1 cellular context compared by ENCODE assay signal in the genomic region with DNA sequence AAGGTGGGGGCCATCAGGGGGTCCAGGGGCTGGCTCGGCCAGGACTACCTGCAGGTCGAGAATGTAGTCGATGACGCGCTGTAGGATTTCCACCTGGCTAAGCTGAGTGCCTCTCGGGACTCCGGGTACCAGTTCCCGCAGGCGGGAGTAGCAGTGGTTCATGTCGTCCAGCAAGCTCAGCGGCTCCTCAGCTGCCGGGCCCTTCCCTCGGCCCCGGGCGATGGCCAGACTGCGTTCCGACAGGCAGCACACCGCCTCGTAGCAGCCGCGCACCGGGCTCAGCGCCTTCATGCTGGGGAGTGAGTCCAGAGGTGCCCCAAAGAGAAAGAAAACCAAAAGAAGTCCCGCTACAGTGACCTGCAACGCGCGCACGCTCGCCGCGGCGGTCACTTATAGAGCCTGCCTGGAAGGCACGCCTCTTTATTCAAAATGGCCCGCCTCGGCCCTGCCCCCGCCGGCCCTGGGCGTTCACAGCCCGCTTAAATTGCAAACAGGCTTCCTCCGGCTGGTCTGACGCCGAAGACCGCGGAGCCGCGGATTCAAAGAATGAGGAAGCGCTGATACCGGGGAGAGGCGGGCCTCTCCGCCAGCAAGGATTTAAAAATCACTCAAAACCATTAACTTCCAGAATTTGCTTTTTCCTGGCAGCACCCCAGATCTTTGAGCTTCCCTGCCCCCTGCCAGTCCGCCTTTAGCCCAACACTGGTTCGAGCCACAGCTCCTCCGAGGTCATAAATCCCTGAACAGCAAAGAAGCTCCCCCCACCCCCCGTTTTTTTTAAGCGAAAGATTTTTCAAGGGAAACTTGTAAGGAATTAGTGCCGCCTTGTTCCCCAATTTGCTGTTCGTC.
A peak's percentile ranks its signal among the peaks of the same experiment; 100 is the strongest.
TF ChIP-seq lines count a peak whose summit lies in the region.

A gene with protein sequence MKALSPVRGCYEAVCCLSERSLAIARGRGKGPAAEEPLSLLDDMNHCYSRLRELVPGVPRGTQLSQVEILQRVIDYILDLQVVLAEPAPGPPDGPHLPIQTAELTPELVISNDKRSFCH (minus strand): TSS at position 366 of the 849 bp plus-strand sequence. CDS start 75 bp downstream, at position 291.

TF ChIP-seq in HepG2, 621 proteins besides CTCF, POLR2A, EP300 and RAD21 (continued from another document and continues in another):
- TF ChIP-seq, protein P1, sequence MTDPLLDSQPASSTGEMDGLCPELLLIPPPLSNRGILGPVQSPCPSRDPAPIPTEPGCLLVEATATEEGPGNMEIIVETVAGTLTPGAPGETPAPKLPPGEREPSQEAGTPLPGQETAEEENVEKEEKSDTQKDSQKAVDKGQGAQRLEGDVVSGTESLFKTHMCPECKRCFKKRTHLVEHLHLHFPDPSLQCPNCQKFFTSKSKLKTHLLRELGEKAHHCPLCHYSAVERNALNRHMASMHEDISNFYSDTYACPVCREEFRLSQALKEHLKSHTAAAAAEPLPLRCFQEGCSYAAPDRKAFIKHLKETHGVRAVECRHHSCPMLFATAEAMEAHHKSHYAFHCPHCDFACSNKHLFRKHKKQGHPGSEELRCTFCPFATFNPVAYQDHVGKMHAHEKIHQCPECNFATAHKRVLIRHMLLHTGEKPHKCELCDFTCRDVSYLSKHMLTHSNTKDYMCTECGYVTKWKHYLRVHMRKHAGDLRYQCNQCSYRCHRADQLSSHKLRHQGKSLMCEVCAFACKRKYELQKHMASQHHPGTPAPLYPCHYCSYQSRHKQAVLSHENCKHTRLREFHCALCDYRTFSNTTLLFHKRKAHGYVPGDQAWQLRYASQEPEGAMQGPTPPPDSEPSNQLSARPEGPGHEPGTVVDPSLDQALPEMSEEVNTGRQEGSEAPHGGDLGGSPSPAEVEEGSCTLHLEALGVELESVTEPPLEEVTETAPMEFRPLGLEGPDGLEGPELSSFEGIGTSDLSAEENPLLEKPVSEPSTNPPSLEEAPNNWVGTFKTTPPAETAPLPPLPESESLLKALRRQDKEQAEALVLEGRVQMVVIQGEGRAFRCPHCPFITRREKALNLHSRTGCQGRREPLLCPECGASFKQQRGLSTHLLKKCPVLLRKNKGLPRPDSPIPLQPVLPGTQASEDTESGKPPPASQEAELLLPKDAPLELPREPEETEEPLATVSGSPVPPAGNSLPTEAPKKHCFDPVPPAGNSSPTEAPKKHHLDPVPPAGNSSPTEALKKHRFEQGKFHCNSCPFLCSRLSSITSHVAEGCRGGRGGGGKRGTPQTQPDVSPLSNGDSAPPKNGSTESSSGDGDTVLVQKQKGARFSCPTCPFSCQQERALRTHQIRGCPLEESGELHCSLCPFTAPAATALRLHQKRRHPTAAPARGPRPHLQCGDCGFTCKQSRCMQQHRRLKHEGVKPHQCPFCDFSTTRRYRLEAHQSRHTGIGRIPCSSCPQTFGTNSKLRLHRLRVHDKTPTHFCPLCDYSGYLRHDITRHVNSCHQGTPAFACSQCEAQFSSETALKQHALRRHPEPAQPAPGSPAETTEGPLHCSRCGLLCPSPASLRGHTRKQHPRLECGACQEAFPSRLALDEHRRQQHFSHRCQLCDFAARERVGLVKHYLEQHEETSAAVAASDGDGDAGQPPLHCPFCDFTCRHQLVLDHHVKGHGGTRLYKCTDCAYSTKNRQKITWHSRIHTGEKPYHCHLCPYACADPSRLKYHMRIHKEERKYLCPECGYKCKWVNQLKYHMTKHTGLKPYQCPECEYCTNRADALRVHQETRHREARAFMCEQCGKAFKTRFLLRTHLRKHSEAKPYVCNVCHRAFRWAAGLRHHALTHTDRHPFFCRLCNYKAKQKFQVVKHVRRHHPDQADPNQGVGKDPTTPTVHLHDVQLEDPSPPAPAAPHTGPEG (CRISPR knock-in tag; IDR thresholded peaks at IDR 0.05) = 0 out of 2 replicates have a peak, but pooled peaks have one; percentile 62
- TF ChIP-seq SKI (IDR thresholded peaks at IDR 0.05; ENCODE audit: partially characterized antibody) (peak; percentile 39), RBM39 (IDR thresholded peaks at IDR 0.05; ENCODE audit: low read depth, low read length, poor library complexity, severe bottlenecking) (peak; percentile 70), ZSCAN31 (CRISPR knock-in tag; IDR thresholded peaks at IDR 0.05; ENCODE audit: low read depth) (peak; percentile 63; the same call in 1 of the 2 replicates), HNRNPK (IDR thresholded peaks at IDR 0.05; ENCODE audit: low read depth, low read length, poor library complexity, severe bottlenecking) (no peak), ZNF431 (CRISPR knock-in tag; IDR thresholded peaks at IDR 0.05; ENCODE audit: borderline replicate concordance, low read depth) (no peak), NFATC3 (CRISPR knock-in tag; IDR thresholded peaks at IDR 0.05) (no peak), ZNF230 (CRISPR knock-in tag; IDR thresholded peaks at IDR 0.05) (0 out of 2 replicates have a peak, but pooled peaks have one; percentile 10), CHD2 (IDR thresholded peaks at IDR 0.05; ENCODE audit: low read depth, low read length) (no peak; the same call in 1 of the 2 replicates), STAT5B (CRISPR knock-in tag; IDR thresholded peaks at IDR 0.05) (no peak), ZNF501 (CRISPR knock-in tag; IDR thresholded peaks at IDR 0.05) (peak; percentile 54; the same call in 1 of the 2 replicates), REPIN1 (CRISPR knock-in tag; IDR thresholded peaks at IDR 0.05; ENCODE audit: borderline replicate concordance, low read depth) (peak; percentile 56; the same call in 1 of the 2 replicates), ZFYVE20 (CRISPR knock-in tag; IDR thresholded peaks at IDR 0.05; ENCODE audit: borderline replicate concordance, low read depth) (0 out of 2 replicates have a peak, but pooled peaks have one; percentile 27), ZNF143 (CRISPR knock-in tag; IDR thresholded peaks at IDR 0.05) (no peak), FOXC1 (CRISPR knock-in tag; IDR thresholded peaks at IDR 0.05; ENCODE audit: borderline replicate concordance) (no peak), KLF11 (CRISPR knock-in tag; IDR thresholded peaks at IDR 0.05) (0 out of 2 replicates have a peak, but pooled peaks have one; percentile 37), FOXJ3 (CRISPR knock-in tag; IDR thresholded peaks at IDR 0.05; ENCODE audit: borderline replicate concordance) (peak; percentile 77; the same call in 1 of the 2 replicates), ZBTB1 (CRISPR knock-in tag; IDR thresholded peaks at IDR 0.05; ENCODE audit: borderline replicate concordance) (no peak), CHCHD3 (CRISPR knock-in tag; IDR thresholded peaks at IDR 0.05) (0 out of 2 replicates have a peak, but pooled peaks have one; percentile 58), EHMT2 (IDR thresholded peaks at IDR 0.05; ENCODE audit: borderline replicate concordance, low read depth, low read length) (no peak), RXRA (CRISPR knock-in tag; IDR thresholded peaks at IDR 0.05) (no peak), ZNF24 (IDR thresholded peaks at IDR 0.05) (no peak), MAFF (IDR thresholded peaks at IDR 0.05; ENCODE audit: low read depth, low read length) (no peak), NR2F1 (CRISPR knock-in tag; IDR thresholded peaks at IDR 0.05) (no peak), ZNF350 (CRISPR knock-in tag; IDR thresholded peaks at IDR 0.05; ENCODE audit: borderline replicate concordance, low read depth) (0 out of 2 replicates have a peak, but pooled peaks have one; percentile 30), NFYC (CRISPR knock-in tag; IDR thresholded peaks at IDR 0.05) (no peak), ZNF83 (CRISPR knock-in tag; IDR thresholded peaks at IDR 0.05; ENCODE audit: borderline replicate concordance) (no peak), PRMT3 (CRISPR knock-in tag; IDR thresholded peaks at IDR 0.05; ENCODE audit: borderline replicate concordance, low read depth) (no peak), TCF7 (IDR thresholded peaks at IDR 0.05; ENCODE audit: low read depth) (no peak), ATRX (CRISPR knock-in tag; IDR thresholded peaks at IDR 0.05; ENCODE audit: borderline replicate concordance) (no peak), ZNF10 (CRISPR knock-in tag; IDR thresholded peaks at IDR 0.05; ENCODE audit: borderline replicate concordance, low read depth) (no peak), ELF4 (CRISPR knock-in tag; IDR thresholded peaks at IDR 0.05; ENCODE audit: borderline replicate concordance) (0 out of 2 replicates have a peak, but pooled peaks have one; percentile 10), HDAC2 (CRISPR knock-in tag; IDR thresholded peaks at IDR 0.05) (no peak), HNRNPLL (IDR thresholded peaks at IDR 0.05; ENCODE audit: low read depth, low read length, poor library complexity, severe bottlenecking) (peak; percentile 80), KDM4B (CRISPR knock-in tag; IDR thresholded peaks at IDR 0.05) (no peak; the same call in 1 of the 2 replicates), MBD4 (IDR thresholded peaks at IDR 0.05; ENCODE audit: borderline replicate concordance, low read length) (no peak), ZNF660 (CRISPR knock-in tag; IDR thresholded peaks at IDR 0.05; ENCODE audit: borderline replicate concordance, low read depth) (no peak), NAIF1 (CRISPR knock-in tag; IDR thresholded peaks at IDR 0.05; ENCODE audit: borderline replicate concordance) (no peak)
- TF ChIP-seq, protein P2, sequence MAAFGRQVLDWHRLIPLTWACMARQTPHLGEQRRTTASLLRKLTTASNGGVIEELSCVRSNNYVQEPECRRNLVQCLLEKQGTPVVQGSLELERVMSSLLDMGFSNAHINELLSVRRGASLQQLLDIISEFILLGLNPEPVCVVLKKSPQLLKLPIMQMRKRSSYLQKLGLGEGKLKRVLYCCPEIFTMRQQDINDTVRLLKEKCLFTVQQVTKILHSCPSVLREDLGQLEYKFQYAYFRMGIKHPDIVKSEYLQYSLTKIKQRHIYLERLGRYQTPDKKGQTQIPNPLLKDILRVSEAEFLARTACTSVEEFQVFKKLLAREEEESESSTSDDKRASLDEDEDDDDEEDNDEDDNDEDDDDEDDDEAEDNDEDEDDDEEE (CRISPR knock-in tag; IDR thresholded peaks at IDR 0.05) = no peak
- TF ChIP-seq, protein P3, sequence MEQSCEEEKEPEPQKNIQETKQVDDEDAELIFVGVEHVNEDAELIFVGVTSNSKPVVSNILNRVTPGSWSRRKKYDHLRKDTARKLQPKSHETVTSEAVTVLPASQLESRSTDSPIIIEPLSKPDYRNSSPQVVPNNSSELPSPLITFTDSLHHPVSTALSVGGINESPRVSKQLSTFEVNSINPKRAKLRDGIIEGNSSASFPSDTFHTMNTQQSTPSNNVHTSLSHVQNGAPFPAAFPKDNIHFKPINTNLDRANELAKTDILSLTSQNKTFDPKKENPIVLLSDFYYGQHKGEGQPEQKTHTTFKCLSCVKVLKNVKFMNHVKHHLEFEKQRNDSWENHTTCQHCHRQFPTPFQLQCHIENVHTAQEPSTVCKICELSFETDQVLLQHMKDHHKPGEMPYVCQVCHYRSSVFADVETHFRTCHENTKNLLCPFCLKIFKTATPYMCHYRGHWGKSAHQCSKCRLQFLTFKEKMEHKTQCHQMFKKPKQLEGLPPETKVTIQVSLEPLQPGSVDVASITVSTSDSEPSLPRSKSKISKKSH (CRISPR knock-in tag; IDR thresholded peaks at IDR 0.05; ENCODE audit: borderline replicate concordance) = 0 out of 2 replicates have a peak, but pooled peaks have one; percentile 29
- TF ChIP-seq, protein P4, sequence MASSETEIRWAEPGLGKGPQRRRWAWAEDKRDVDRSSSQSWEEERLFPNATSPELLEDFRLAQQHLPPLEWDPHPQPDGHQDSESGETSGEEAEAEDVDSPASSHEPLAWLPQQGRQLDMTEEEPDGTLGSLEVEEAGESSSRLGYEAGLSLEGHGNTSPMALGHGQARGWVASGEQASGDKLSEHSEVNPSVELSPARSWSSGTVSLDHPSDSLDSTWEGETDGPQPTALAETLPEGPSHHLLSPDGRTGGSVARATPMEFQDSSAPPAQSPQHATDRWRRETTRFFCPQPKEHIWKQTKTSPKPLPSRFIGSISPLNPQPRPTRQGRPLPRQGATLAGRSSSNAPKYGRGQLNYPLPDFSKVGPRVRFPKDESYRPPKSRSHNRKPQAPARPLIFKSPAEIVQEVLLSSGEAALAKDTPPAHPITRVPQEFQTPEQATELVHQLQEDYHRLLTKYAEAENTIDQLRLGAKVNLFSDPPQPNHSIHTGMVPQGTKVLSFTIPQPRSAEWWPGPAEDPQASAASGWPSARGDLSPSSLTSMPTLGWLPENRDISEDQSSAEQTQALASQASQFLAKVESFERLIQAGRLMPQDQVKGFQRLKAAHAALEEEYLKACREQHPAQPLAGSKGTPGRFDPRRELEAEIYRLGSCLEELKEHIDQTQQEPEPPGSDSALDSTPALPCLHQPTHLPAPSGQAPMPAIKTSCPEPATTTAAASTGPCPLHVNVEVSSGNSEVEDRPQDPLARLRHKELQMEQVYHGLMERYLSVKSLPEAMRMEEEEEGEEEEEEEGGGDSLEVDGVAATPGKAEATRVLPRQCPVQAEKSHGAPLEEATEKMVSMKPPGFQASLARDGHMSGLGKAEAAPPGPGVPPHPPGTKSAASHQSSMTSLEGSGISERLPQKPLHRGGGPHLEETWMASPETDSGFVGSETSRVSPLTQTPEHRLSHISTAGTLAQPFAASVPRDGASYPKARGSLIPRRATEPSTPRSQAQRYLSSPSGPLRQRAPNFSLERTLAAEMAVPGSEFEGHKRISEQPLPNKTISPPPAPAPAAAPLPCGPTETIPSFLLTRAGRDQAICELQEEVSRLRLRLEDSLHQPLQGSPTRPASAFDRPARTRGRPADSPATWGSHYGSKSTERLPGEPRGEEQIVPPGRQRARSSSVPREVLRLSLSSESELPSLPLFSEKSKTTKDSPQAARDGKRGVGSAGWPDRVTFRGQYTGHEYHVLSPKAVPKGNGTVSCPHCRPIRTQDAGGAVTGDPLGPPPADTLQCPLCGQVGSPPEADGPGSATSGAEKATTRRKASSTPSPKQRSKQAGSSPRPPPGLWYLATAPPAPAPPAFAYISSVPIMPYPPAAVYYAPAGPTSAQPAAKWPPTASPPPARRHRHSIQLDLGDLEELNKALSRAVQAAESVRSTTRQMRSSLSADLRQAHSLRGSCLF (CRISPR knock-in tag; IDR thresholded peaks at IDR 0.05; ENCODE audit: borderline replicate concordance) = 0 out of 2 replicates have a peak, but pooled peaks have one; percentile 59
- TF ChIP-seq, protein P5, sequence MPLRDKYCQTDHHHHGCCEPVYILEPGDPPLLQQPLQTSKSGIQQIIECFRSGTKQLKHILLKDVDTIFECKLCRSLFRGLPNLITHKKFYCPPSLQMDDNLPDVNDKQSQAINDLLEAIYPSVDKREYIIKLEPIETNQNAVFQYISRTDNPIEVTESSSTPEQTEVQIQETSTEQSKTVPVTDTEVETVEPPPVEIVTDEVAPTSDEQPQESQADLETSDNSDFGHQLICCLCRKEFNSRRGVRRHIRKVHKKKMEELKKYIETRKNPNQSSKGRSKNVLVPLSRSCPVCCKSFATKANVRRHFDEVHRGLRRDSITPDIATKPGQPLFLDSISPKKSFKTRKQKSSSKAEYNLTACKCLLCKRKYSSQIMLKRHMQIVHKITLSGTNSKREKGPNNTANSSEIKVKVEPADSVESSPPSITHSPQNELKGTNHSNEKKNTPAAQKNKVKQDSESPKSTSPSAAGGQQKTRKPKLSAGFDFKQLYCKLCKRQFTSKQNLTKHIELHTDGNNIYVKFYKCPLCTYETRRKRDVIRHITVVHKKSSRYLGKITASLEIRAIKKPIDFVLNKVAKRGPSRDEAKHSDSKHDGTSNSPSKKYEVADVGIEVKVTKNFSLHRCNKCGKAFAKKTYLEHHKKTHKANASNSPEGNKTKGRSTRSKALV (CRISPR knock-in tag; IDR thresholded peaks at IDR 0.05) = peak; percentile 95
- TF ChIP-seq, protein P6, sequence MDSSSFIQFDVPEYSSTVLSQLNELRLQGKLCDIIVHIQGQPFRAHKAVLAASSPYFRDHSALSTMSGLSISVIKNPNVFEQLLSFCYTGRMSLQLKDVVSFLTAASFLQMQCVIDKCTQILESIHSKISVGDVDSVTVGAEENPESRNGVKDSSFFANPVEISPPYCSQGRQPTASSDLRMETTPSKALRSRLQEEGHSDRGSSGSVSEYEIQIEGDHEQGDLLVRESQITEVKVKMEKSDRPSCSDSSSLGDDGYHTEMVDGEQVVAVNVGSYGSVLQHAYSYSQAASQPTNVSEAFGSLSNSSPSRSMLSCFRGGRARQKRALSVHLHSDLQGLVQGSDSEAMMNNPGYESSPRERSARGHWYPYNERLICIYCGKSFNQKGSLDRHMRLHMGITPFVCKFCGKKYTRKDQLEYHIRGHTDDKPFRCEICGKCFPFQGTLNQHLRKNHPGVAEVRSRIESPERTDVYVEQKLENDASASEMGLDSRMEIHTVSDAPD (CRISPR knock-in tag; IDR thresholded peaks at IDR 0.05) = no peak
